ENCODE assay signal across 18 cellular contexts in genomic region chr6:21533678-21534077, GRCh38.
"Had no signal": no experiment of that assay in that cellular context is flagged by ENCODE, and none has a peak within 500 bp of the region (broad histone marks: within the 10 kb centered on the region; RNA-seq: fewer than 3 reads in every experiment).

No MANE protein-coding gene starts in this region.

- H3K4me3 Mint-ChIP-seq: activated CD4-positive, alpha-beta T cell treated with anti-CD3 and anti-CD28 coated beads for 36 hours; activated naive CD4-positive, alpha-beta T cell treated with anti-CD3 and anti-CD28 coated beads, Interleukin-2, amount 50 U/mL, for 24 hours; effector memory CD8-positive, alpha-beta T cell; natural killer cell had no signal

- H3K4me3 ChIP-seq: esophagus squamous epithelium, lung, suprapubic skin, transverse colon, uterus had no signal

- H3K9me3 Mint-ChIP-seq: activated naive CD4-positive, alpha-beta T cell treated with anti-CD3 and anti-CD28 coated beads, Interleukin-2, amount 50 U/mL, for 24 hours; effector memory CD8-positive, alpha-beta T cell; natural killer cell had no signal

- DNase-seq: activated CD4-positive, alpha-beta T cell treated with anti-CD3 and anti-CD28 coated beads for 36 hours; activated CD4-positive, alpha-beta T cell treated with anti-CD3 and anti-CD28 coated beads, Interleukin-2, amount 50 U/mL, for 48 hours; activated gamma-delta T cell; effector memory CD8-positive, alpha-beta T cell; esophagus squamous epithelium; foreskin fibroblast; hippocampal formation; islet precursor cell; natural killer cell; occipital lobe; posterior cingulate gyrus; stimulated activated naive CD8-positive, alpha-beta T cell treated with anti-CD3 and anti-CD28 coated beads, Interleukin-15, Interleukin-2, amounts not matched to agents 100 U/mL and 50 U/mL, for 24 hours; transverse colon; uterus had no signal

- ATAC-seq: activated CD4-positive, alpha-beta T cell treated with anti-CD3 and anti-CD28 coated beads for 36 hours; effector memory CD8-positive, alpha-beta T cell; left lobe of liver; natural killer cell; stimulated activated naive CD8-positive, alpha-beta T cell treated with anti-CD3 and anti-CD28 coated beads, Interleukin-15, Interleukin-2, amounts not matched to agents 100 U/mL and 50 U/mL, for 24 hours had no signal

- H3K36me3 Mint-ChIP-seq: activated naive CD4-positive, alpha-beta T cell treated with anti-CD3 and anti-CD28 coated beads, Interleukin-2, amount 50 U/mL, for 24 hours; natural killer cell had no signal

- H3K27ac Mint-ChIP-seq: activated CD4-positive, alpha-beta T cell treated with anti-CD3 and anti-CD28 coated beads for 36 hours; activated naive CD4-positive, alpha-beta T cell treated with anti-CD3 and anti-CD28 coated beads, Interleukin-2, amount 50 U/mL, for 24 hours; effector memory CD8-positive, alpha-beta T cell; natural killer cell had no signal

- H3K4me1 Mint-ChIP-seq: activated CD4-positive, alpha-beta T cell treated with anti-CD3 and anti-CD28 coated beads for 36 hours; activated naive CD4-positive, alpha-beta T cell treated with anti-CD3 and anti-CD28 coated beads, Interleukin-2, amount 50 U/mL, for 24 hours; natural killer cell had no signal
